ENCODE assay signal across 9 cellular contexts in genomic region chr7:121872831-121873764, GRCh38. TPM values are rescaled to one million over a fixed set of nuclear protein-coding genes. Genes with fewer than 3 reads are reported as not detected.
DNase-seq lines count a peak whose midpoint lies in the region; ATAC-seq, FAIRE-seq and TF ChIP-seq lines count a peak whose summit lies in the region.
"Had no signal": no experiment of that assay in that cellular context is flagged by ENCODE, and none has a peak within 500 bp of the region (broad histone marks: within the 10 kb centered on the region; RNA-seq: fewer than 3 reads in every experiment).

Gene PTPRZ1 (plus strand): TSS chr7:121873161. CDS start chr7:121873500, 339 bp downstream.

- no peaks in the 10 kb centered on the region for H3K9me3 Mint-ChIP-seq in activated naive CD8-positive, alpha-beta T cell treated with anti-CD3 and anti-CD28 coated beads for 36 hours

- intact Hi-C loops in left ventricle myocardium superior (cut with micrococcal nuclease) (no loop called here), posterior vena cava (cut with DNase I) (no loop called here)

- TF ChIP-seq CTCF in GM13977 (IDR thresholded peaks at IDR 0.05; ENCODE audit: extremely low read depth, insufficient read depth, missing control alignments) = no peak

- ATAC-seq in left ventricle myocardium superior = peak; percentile 54

- H3K36me3 Mint-ChIP-seq in activated naive CD8-positive, alpha-beta T cell treated with anti-CD3 and anti-CD28 coated beads for 36 hours = peaks cover 2% of the 10 kb centered on the region

- in situ Hi-C loops in GM13977 (cut with MboI; ENCODE audit: low pct_unique_long_range_greater_than_20kb, low sequenced_read_pairs, unreplicated experiment) = no loop called here

- H3K4me3 Mint-ChIP-seq in activated naive CD8-positive, alpha-beta T cell treated with anti-CD3 and anti-CD28 coated beads for 36 hours = peak within 1 kb of the TSS; percentile 6

- DNase-seq in COLO668 (lab: John Stamatoyannopoulos, UW; ENCODE audit: unreplicated experiment) (peak; percentile 80), HTR-8/SVneo (ENCODE audit: insufficient read length, low spot score) (peak; percentile 17), left ventricle myocardium superior (peak; percentile 31), posterior vena cava (ENCODE audit: low spot score) (peak; percentile 66), cerebellar cortex (ENCODE audit: low spot score) (no peak), GM13977 (ENCODE audit: low spot score) (no peak), NCI-H226 (no peak)
- DNase-seq in activated naive CD8-positive, alpha-beta T cell treated with anti-CD3 and anti-CD28 coated beads for 36 hours = peak; percentile 2

- peaks cover 52% of the 10 kb centered on the region for H3K27me3 Mint-ChIP-seq in activated naive CD8-positive, alpha-beta T cell treated with anti-CD3 and anti-CD28 coated beads for 36 hours

- no peak within 1 kb of the TSS for H3K27ac Mint-ChIP-seq in activated naive CD8-positive, alpha-beta T cell treated with anti-CD3 and anti-CD28 coated beads for 36 hours

- FAIRE-seq in HTR-8/SVneo (lab: Jason Lieb, UNC) = no peak

- H3K4me1 Mint-ChIP-seq in activated naive CD8-positive, alpha-beta T cell treated with anti-CD3 and anti-CD28 coated beads for 36 hours = peaks cover 3% of the 10 kb centered on the region

RNA-seq across cellular contexts. Expression of gene PTPRZ1, which starts in this region (rescaled TPM):
- not detected for total RNA-seq in activated naive CD8-positive, alpha-beta T cell treated with anti-CD3 and anti-CD28 coated beads for 36 hours
- 0.72 TPM for total RNA-seq in left ventricle myocardium superior
- total RNA-seq in posterior vena cava = 1 to 10 TPM; 1.8 to 2.0 TPM
- total RNA-seq: renal cortical epithelial cell had no signal

Comparison
In these comparisons a context has a peak if more than half of its experiments do, and no peak if none do; other contexts are left out.
1. Peak in DNase-seq in activated naive CD8-positive, alpha-beta T cell treated with anti-CD3 and anti-CD28 coated beads for 36 hours; RNA of the gene not detected or under 1 TPM.
2. Peak in DNase-seq and ATAC-seq in left ventricle myocardium superior; RNA of the gene not detected or under 1 TPM.
3. DNase-seq: peak in COLO668 (single experiment), HTR-8/SVneo (single experiment) and posterior vena cava (single experiment); none in cerebellar cortex (single experiment), GM13977 (single experiment) and NCI-H226 (single experiment).